8 cellular contexts compared by ENCODE assay signal in genomic region chr12:113135178-113136127, GRCh38. TPM values are rescaled to one million over a fixed set of nuclear protein-coding genes. Genes with fewer than 3 reads are reported as not detected.
A peak's percentile ranks its signal among the peaks of the same experiment; 100 is the strongest.
DNase-seq lines count a peak whose midpoint lies in the region; ATAC-seq and TF ChIP-seq lines count a peak whose summit lies in the region.

RASAL1 (minus strand) TSS chr12:113135761; CDS start chr12:113135462, 299 bp downstream.

- no peaks in the 10 kb centered on the region for H3K36me3 ChIP-seq in spleen

- intact Hi-C loops in spleen (cut with DNase I; ENCODE audit: low total_unique reads): no loop called here

- peak in 8 of 11 experiments; percentile 13 to 64 (median 53) for TF ChIP-seq CTCF in spleen (IDR thresholded peaks at IDR 0.05 in 8 of 11, conservative IDR thresholded peaks at IDR 0.05 in 3 of 11)

- no peak for ATAC-seq in GM18858 (IDR thresholded peaks at IDR 0.05; ENCODE audit: unreplicated experiment)

- peak within 1 kb of the TSS in 7 of 8 donors; percentile 1 to 62 (median 24) for H3K4me3 ChIP-seq in spleen

- DNase-seq in SKM-1 treated with dmso at 0.1 percent for 144 hours (lab: John Stamatoyannopoulos, UW; ENCODE audit: unreplicated experiment) (peak; percentile 11), SKM-1 (lab: John Stamatoyannopoulos, UW; ENCODE audit: unreplicated experiment) (no peak), NCI-H69 (lab: John Stamatoyannopoulos, UW) (peak; percentile 94), activated T-cell treated with anti-CD3 and anti-CD28 coated beads for 48 hours (ENCODE audit: low read depth) (peak; percentile 89), germinal center (ENCODE audit: low spot score) (peak; percentile 95), spleen (peak; percentile 88), KG1 (lab: John Stamatoyannopoulos, UW) (no peak)

- whole genome bisulfite sequencing in spleen, 5 donors: 5 to 7% (median 7%) methylated on average over 30 to 68 of the region's 68 CpGs

- H3K27me3 ChIP-seq in spleen (replicated peaks in 1 of 7): peaks cover 0 to 41% (median 14%) of the 10 kb centered on the region in 7 donors

- H3K27ac ChIP-seq in spleen: no peak within 1 kb of the TSS

- TF ChIP-seq POLR2A in spleen (IDR thresholded peaks at IDR 0.05): no peak

- H3K4me1 ChIP-seq in spleen: peaks cover 7 to 22% (median 16%) of the 10 kb centered on the region in 6 donors

- H3K9me3 ChIP-seq in spleen: no peaks in the 10 kb centered on the region

RNA-seq across cellular contexts. Expression of gene RASAL1, which starts in this region (rescaled TPM):
- 1 to 10 TPM in 1 of 7 donors, under 1 TPM in 4, not detected in 2; 0.13 to 1.7 (median 0.57) TPM for total RNA-seq in spleen
- polyA plus RNA-seq in spleen: 1 to 10 TPM in 1 of 3 donors, under 1 TPM in 2; 0.58 to 1.1 (median 0.91) TPM

Comparison
In these comparisons a context has a peak if more than half of its experiments do, and no peak if none do; other contexts are left out.
1. DNase-seq: peak in SKM-1 treated with dmso at 0.1 percent for 144 hours (single experiment), NCI-H69 (single experiment), activated T-cell treated with anti-CD3 and anti-CD28 coated beads for 48 hours (single experiment), germinal center (single experiment) and spleen (single experiment); none in SKM-1 (single experiment) and KG1 (single experiment).